Comparison of ENCODE assay signal across 1 cellular context in genomic region chr7:1948887-1949680, GRCh38.
A peak's percentile ranks its signal among the peaks of the same experiment; 100 is the strongest.
TF ChIP-seq lines count a peak whose summit lies in the region.

No MANE protein-coding gene starts in this region.

TF ChIP-seq in K562, 482 proteins besides CTCF, POLR2A, EP300 and RAD21:
- no peak for TF ChIP-seq SREBF2 (CRISPR knock-in tag; IDR thresholded peaks at IDR 0.05)
- TF ChIP-seq, protein P1, sequence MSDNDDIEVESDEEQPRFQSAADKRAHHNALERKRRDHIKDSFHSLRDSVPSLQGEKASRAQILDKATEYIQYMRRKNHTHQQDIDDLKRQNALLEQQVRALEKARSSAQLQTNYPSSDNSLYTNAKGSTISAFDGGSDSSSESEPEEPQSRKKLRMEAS (CRISPR knock-in tag; IDR thresholded peaks at IDR 0.05): 0 out of 2 replicates have a peak, but pooled peaks have one; percentile 14
